13 cellular contexts compared by ENCODE assay signal in genomic region chr15:48800245-48800644, GRCh38.
"Had no signal": no experiment of that assay in that cellular context is flagged by ENCODE, and none has a peak within 500 bp of the region (broad histone marks: within the 10 kb centered on the region; RNA-seq: fewer than 3 reads in every experiment).

No MANE protein-coding gene starts in this region.

- H3K36me3 ChIP-seq: gastroesophageal sphincter had no signal

- H3K4me3 ChIP-seq: gastroesophageal sphincter had no signal

- H3K9me3 ChIP-seq: gastroesophageal sphincter, heart left ventricle had no signal

- ATAC-seq: activated CD8-positive, alpha-beta T cell treated with anti-CD3 and anti-CD28 coated beads for 36 hours; esophagus mucosa; gastroesophageal sphincter; heart left ventricle; natural killer cell; stimulated activated naive B cell treated with anti-CD40 and anti-IgM and Interleukin-4, amounts not matched to agents 10 μg/mL and 1 μg/mL and 100 μg/mL, for 72 hours; T-cell had no signal

- DNase-seq: activated CD4-positive, alpha-beta T cell treated with anti-CD3 and anti-CD28 coated beads for 48 hours; activated CD4-positive, CD25-positive, alpha-beta regulatory T cell; activated CD8-positive, alpha-beta T cell treated with anti-CD3 and anti-CD28 coated beads for 36 hours; activated T-cell treated with anti-CD3 and anti-CD28 coated beads, Interleukin-2, amount 50 U/mL, for 24 hours; effector CD4-positive, alpha-beta T cell; heart left ventricle; kidney; mesendoderm; natural killer cell; stimulated activated naive B cell treated with anti-CD40 and anti-IgM and Interleukin-4, amounts not matched to agents 10 μg/mL and 1 μg/mL and 100 μg/mL, for 72 hours; T-cell had no signal

- H3K27me3 ChIP-seq: gastroesophageal sphincter, heart left ventricle had no signal
